In genomic region chr1:111635324-111636009, GRCh38 we compare ENCODE assay signal across 27 cellular contexts. TPM values are rescaled to one million over a fixed set of nuclear protein-coding genes. Genes with fewer than 3 reads are reported as not detected.
DNase-seq lines count a peak whose midpoint lies in the region; ATAC-seq and TF ChIP-seq lines count a peak whose summit lies in the region.
"Had no signal": no experiment of that assay in that cellular context is flagged by ENCODE, and none has a peak within 500 bp of the region (broad histone marks: within the 10 kb centered on the region; RNA-seq: fewer than 3 reads in every experiment).

No MANE protein-coding gene starts in this region.

- H3K9me3 Mint-ChIP-seq in activated CD4-positive, alpha-beta memory T cell treated with anti-CD3 and anti-CD28 coated beads, Interleukin-2, amount 10 ng/mL, durations not matched to agents 7 days and 5 days = no peaks in the 10 kb centered on the region
- no peaks in the 10 kb centered on the region for H3K9me3 Mint-ChIP-seq in activated CD4-positive, alpha-beta memory T cell treated with anti-CD3 and anti-CD28 coated beads for 36 hours
- H3K9me3 Mint-ChIP-seq in chondrocyte (ENCODE audit: low read depth) (no peaks in the 10 kb centered on the region), endothelial cell (ENCODE audit: unreplicated experiment) (no peaks in the 10 kb centered on the region)
- H3K9me3 Mint-ChIP-seq: activated naive CD8-positive, alpha-beta T cell treated with anti-CD3 and anti-CD28 coated beads for 36 hours; stimulated activated effector memory CD8-positive, alpha-beta T cell treated with anti-CD3 and anti-CD28 coated beads, Interleukin-12 subunit alpha, Interleukin-12 subunit beta, amount 100 ng/mL, for 72 hours had no signal

- ATAC-seq in GM21529 (IDR thresholded peaks at IDR 0.05; ENCODE audit: unreplicated experiment) = no peak
- no peak for ATAC-seq in HG02763 (IDR thresholded peaks at IDR 0.05; ENCODE audit: unreplicated experiment)
- ATAC-seq: HepG2; stimulated activated effector memory CD8-positive, alpha-beta T cell treated with anti-CD3 and anti-CD28 coated beads, Interleukin-12 subunit alpha, Interleukin-12 subunit beta, amount 100 ng/mL, for 72 hours had no signal

- no peak overlapping the region for H3K27ac ChIP-seq in HEK293 (ENCODE audit: extremely low read depth, low read depth, low read length)
- H3K27ac ChIP-seq in neutrophil = peak overlapping the region; percentile 1
- H3K27ac ChIP-seq: HL-60, uterus had no signal

- no peaks in the 10 kb centered on the region for H3K27me3 Mint-ChIP-seq in activated CD4-positive, alpha-beta memory T cell treated with anti-CD3 and anti-CD28 coated beads, Interleukin-2, amount 10 ng/mL, durations not matched to agents 7 days and 5 days
- no peaks in the 10 kb centered on the region for H3K27me3 Mint-ChIP-seq in activated CD4-positive, alpha-beta memory T cell treated with anti-CD3 and anti-CD28 coated beads for 36 hours
- no peaks in the 10 kb centered on the region for H3K27me3 Mint-ChIP-seq in chondrocyte (ENCODE audit: low read depth)
- no peaks in the 10 kb centered on the region for H3K27me3 Mint-ChIP-seq in endothelial cell (ENCODE audit: unreplicated experiment)
- H3K27me3 Mint-ChIP-seq: activated naive CD8-positive, alpha-beta T cell treated with anti-CD3 and anti-CD28 coated beads for 36 hours had no signal

- peak overlapping the region; percentile 12 for H3K27ac Mint-ChIP-seq in activated CD4-positive, alpha-beta memory T cell treated with anti-CD3 and anti-CD28 coated beads, Interleukin-2, amount 10 ng/mL, durations not matched to agents 7 days and 5 days
- no peak overlapping the region for H3K27ac Mint-ChIP-seq in activated CD4-positive, alpha-beta memory T cell treated with anti-CD3 and anti-CD28 coated beads for 36 hours
- H3K27ac Mint-ChIP-seq in chondrocyte (ENCODE audit: unreplicated experiment) = peak overlapping the region; percentile 36
- H3K27ac Mint-ChIP-seq in endothelial cell (ENCODE audit: unreplicated experiment) = no peak overlapping the region
- H3K27ac Mint-ChIP-seq: activated naive CD8-positive, alpha-beta T cell treated with anti-CD3 and anti-CD28 coated beads for 36 hours; stimulated activated effector memory CD8-positive, alpha-beta T cell treated with anti-CD3 and anti-CD28 coated beads, Interleukin-12 subunit alpha, Interleukin-12 subunit beta, amount 100 ng/mL, for 72 hours had no signal

- no peak for DNase-seq in activated CD4-positive, alpha-beta memory T cell treated with anti-CD3 and anti-CD28 coated beads, Interleukin-2, amount 10 ng/mL, durations not matched to agents 7 days and 5 days
- no peak for DNase-seq in activated CD4-positive, alpha-beta memory T cell treated with anti-CD3 and anti-CD28 coated beads for 36 hours
- DNase-seq in chondrocyte (ENCODE audit: low spot score) (no peak), endothelial cell (ENCODE audit: low spot score) (no peak)
- DNase-seq: activated CD4-positive, CD25-positive, alpha-beta regulatory T cell; activated naive CD8-positive, alpha-beta T cell treated with anti-CD3 and anti-CD28 coated beads for 36 hours; Caco-2; caudate nucleus; dermis blood vessel endothelial cell; DMS79; GF-D8; H7; NCI-H1092 treated with DMSO at 0.1 percent for 48 hours; NCI-H1930; NCI-H226; NCI-H82; Right ventricle myocardium superior; spleen; stimulated activated CD4-positive, alpha-beta T cell treated with anti-CD3 and anti-CD28 coated beads, Interleukin-2, amount 100 ng/mL, for 48 hours; uterus had no signal

- H3K4me1 ChIP-seq in HEK293 (ENCODE audit: control insufficient read depth, insufficient read depth, low read length) (peaks cover 18% of the 10 kb centered on the region), neutrophil (ENCODE audit: control insufficient read depth in 1 of 2, insufficient read depth in 1 of 2, low read depth in 1 of 2, low read length in 1 of 2) (peaks cover 0 to 10% of the 10 kb centered on the region in 2 experiments)

- no peak overlapping the region for H3K4me3 Mint-ChIP-seq in activated CD4-positive, alpha-beta memory T cell treated with anti-CD3 and anti-CD28 coated beads, Interleukin-2, amount 10 ng/mL, durations not matched to agents 7 days and 5 days
- H3K4me3 Mint-ChIP-seq in activated CD4-positive, alpha-beta memory T cell treated with anti-CD3 and anti-CD28 coated beads for 36 hours = no peak overlapping the region
- no peak overlapping the region for H3K4me3 Mint-ChIP-seq in chondrocyte (ENCODE audit: unreplicated experiment)
- no peak overlapping the region for H3K4me3 Mint-ChIP-seq in endothelial cell (ENCODE audit: unreplicated experiment)
- H3K4me3 Mint-ChIP-seq: activated naive CD8-positive, alpha-beta T cell treated with anti-CD3 and anti-CD28 coated beads for 36 hours; stimulated activated effector memory CD8-positive, alpha-beta T cell treated with anti-CD3 and anti-CD28 coated beads, Interleukin-12 subunit alpha, Interleukin-12 subunit beta, amount 100 ng/mL, for 72 hours had no signal

- H3K36me3 ChIP-seq in HEK293 (ENCODE audit: control insufficient read depth in 2 of 2, insufficient read depth in 1 of 2, low read length in 2 of 2) = no peaks in the 10 kb centered on the region
- peaks cover 3% of the 10 kb centered on the region for H3K36me3 ChIP-seq in neutrophil
- H3K36me3 ChIP-seq: uterus had no signal

- peaks cover 68% of the 10 kb centered on the region for H3K4me1 Mint-ChIP-seq in activated CD4-positive, alpha-beta memory T cell treated with anti-CD3 and anti-CD28 coated beads, Interleukin-2, amount 10 ng/mL, durations not matched to agents 7 days and 5 days
- peaks cover 76% of the 10 kb centered on the region for H3K4me1 Mint-ChIP-seq in activated CD4-positive, alpha-beta memory T cell treated with anti-CD3 and anti-CD28 coated beads for 36 hours (ENCODE audit: low read depth)
- H3K4me1 Mint-ChIP-seq in chondrocyte (ENCODE audit: low read depth) (peaks cover 4% of the 10 kb centered on the region), endothelial cell (ENCODE audit: unreplicated experiment) (no peaks in the 10 kb centered on the region)

- POLR2A ChIA-PET in activated CD4-positive, alpha-beta memory T cell treated with anti-CD3 and anti-CD28 coated beads, Interleukin-2, amount 10 ng/mL, durations not matched to agents 7 days and 5 days (lab: Charles Lee) = interaction anchor here (2.1 kb wide), 1 partner anchor 32 kb away, joined by 6 read pairs; no protein-coding TSS in a partner anchor
- POLR2A ChIA-PET in activated CD4-positive, alpha-beta memory T cell treated with anti-CD3 and anti-CD28 coated beads for 36 hours (lab: Charles Lee) = no interaction called here
- POLR2A ChIA-PET in HEK293 (lab: Yijun Ruan, JAX) = no interaction called here

- no peaks in the 10 kb centered on the region for H3K9me3 ChIP-seq in HEK293 (ENCODE audit: control insufficient read depth, insufficient read depth, low read depth, low read length)
- H3K9me3 ChIP-seq in neutrophil = no peaks in the 10 kb centered on the region
- H3K9me3 ChIP-seq: Caco-2, spleen, uterus had no signal

- CTCF ChIA-PET in activated CD4-positive, alpha-beta memory T cell treated with anti-CD3 and anti-CD28 coated beads, Interleukin-2, amount 10 ng/mL, durations not matched to agents 7 days and 5 days (lab: Charles Lee) = interaction anchor here (1.0 kb wide), 1 partner anchor 79 kb away, joined by 3 read pairs; no protein-coding TSS in a partner anchor
- CTCF ChIA-PET in activated CD4-positive, alpha-beta memory T cell treated with anti-CD3 and anti-CD28 coated beads for 36 hours (lab: Charles Lee) = interaction anchor here (1.0 kb wide), 1 partner anchor 128 kb away, joined by 3 read pairs; no protein-coding TSS in a partner anchor
- CTCF ChIA-PET in HEK293 (lab: Yijun Ruan, JAX) = interaction anchor here (1.7 kb wide), 1 partner anchor 127 kb away, joined by 7 read pairs; no protein-coding TSS in a partner anchor

- no peak for TF ChIP-seq CTCF in HEK293 (tag by site-specific recombination; IDR thresholded peaks at IDR 0.05)
- no peak for TF ChIP-seq CTCF in chondrocyte (IDR thresholded peaks at IDR 0.05)
- TF ChIP-seq CTCF in neutrophil (IDR thresholded peaks at IDR 0.05) = no peak
- no peak for TF ChIP-seq CTCF in endothelial cell (IDR thresholded peaks at IDR 0.05; ENCODE audit: unreplicated experiment)

- no peaks in the 10 kb centered on the region for H3K27me3 ChIP-seq in neutrophil
- H3K27me3 ChIP-seq: spleen, uterus had no signal

- H3K4me3 ChIP-seq in HEK293 (ENCODE audit: low read depth, low read length) (no peak overlapping the region), neutrophil (ENCODE audit: low read depth in 1 of 2, low read length in 1 of 2) (no peak overlapping the region)
- H3K4me3 ChIP-seq: spleen, uterus had no signal

- intact Hi-C loops in activated CD4-positive, alpha-beta memory T cell treated with anti-CD3 and anti-CD28 coated beads for 36 hours (cut with micrococcal nuclease) = no loop called here

- peaks cover 41% of the 10 kb centered on the region for H3K36me3 Mint-ChIP-seq in activated CD4-positive, alpha-beta memory T cell treated with anti-CD3 and anti-CD28 coated beads, Interleukin-2, amount 10 ng/mL, durations not matched to agents 7 days and 5 days (ENCODE audit: low read depth)
- peaks cover 10% of the 10 kb centered on the region for H3K36me3 Mint-ChIP-seq in activated CD4-positive, alpha-beta memory T cell treated with anti-CD3 and anti-CD28 coated beads for 36 hours
- H3K36me3 Mint-ChIP-seq in chondrocyte (ENCODE audit: low read depth) (no peaks in the 10 kb centered on the region), endothelial cell (ENCODE audit: low read depth, unreplicated experiment) (no peaks in the 10 kb centered on the region)

TF ChIP-seq in HEK293, 187 proteins besides CTCF, POLR2A, EP300 and RAD21 (continues in another document):
- TF ChIP-seq ZFP3 (tag by site-specific recombination; IDR thresholded peaks at IDR 0.05; ENCODE audit: low read depth) (no peak), KLF1 (tag by site-specific recombination; IDR thresholded peaks at IDR 0.05) (0 out of 2 replicates have a peak, but pooled peaks have one; percentile 43), ZNF266 (tag by site-specific recombination; IDR thresholded peaks at IDR 0.05; ENCODE audit: low read depth) (no peak), KLF10 (tag by site-specific recombination; IDR thresholded peaks at IDR 0.05) (no peak), ZNF221 (tag by site-specific recombination; IDR thresholded peaks at IDR 0.05; ENCODE audit: borderline replicate concordance) (no peak), OSR2 (tag by site-specific recombination; IDR thresholded peaks at IDR 0.05) (peak; percentile 83), ZNF529 (tag by site-specific recombination; IDR thresholded peaks at IDR 0.05; ENCODE audit: insufficient replicate concordance) (no peak), ZNF2 (tag by site-specific recombination; IDR thresholded peaks at IDR 0.05) (peak; percentile 19; the same call in 1 of the 2 replicates)

RNA-seq across cellular contexts. Expression of gene RAP1A, which starts 15.9 kb away (rescaled TPM):
- total RNA-seq in activated CD4-positive, alpha-beta memory T cell treated with anti-CD3 and anti-CD28 coated beads, Interleukin-2, amount 10 ng/mL, durations not matched to agents 7 days and 5 days = 100 to 1,000 TPM; 219 to 221 TPM
- 100 to 1,000 TPM; 292 to 294 TPM for total RNA-seq in activated CD4-positive, alpha-beta memory T cell treated with anti-CD3 and anti-CD28 coated beads for 36 hours
- total RNA-seq in chondrocyte (53.5 to 64.0 TPM (median 60.5 TPM) in 3 replicates), endothelial cell (ENCODE audit: unreplicated experiment) (41.7 TPM)

Comparison
In these comparisons a context has a peak if more than half of its experiments do, and no peak if none do; other contexts are left out.
1. H3K27ac Mint-ChIP-seq: peak in activated CD4-positive, alpha-beta memory T cell treated with anti-CD3 and anti-CD28 coated beads, Interleukin-2, amount 10 ng/mL, durations not matched to agents 7 days and 5 days (single experiment) and chondrocyte (single experiment); none in activated CD4-positive, alpha-beta memory T cell treated with anti-CD3 and anti-CD28 coated beads for 36 hours (single experiment) and endothelial cell (single experiment).